Comparison of ENCODE assay signal across 1 cellular context in genomic region chr20:56986931-56987720, GRCh38.
TF ChIP-seq lines count a peak whose summit lies in the region.

No MANE protein-coding gene starts in this region.

TF ChIP-seq in HCT116, 20 proteins besides CTCF, POLR2A, EP300 and RAD21 (continued from another document):
- TF ChIP-seq ATF3 (IDR thresholded peaks at IDR 0.05) (no peak), EZH2 (IDR thresholded peaks at IDR 0.05) (no peak), YY1 (IDR thresholded peaks at IDR 0.05; ENCODE audit: extremely low read depth, insufficient replicate concordance, low read depth, low read length) (no peak), ZBTB33 (IDR thresholded peaks at IDR 0.05; ENCODE audit: extremely low read depth, insufficient replicate concordance, low read length) (no peak), SRF (IDR thresholded peaks at IDR 0.05; ENCODE audit: low read depth) (no peak)
